In genomic region chr3:42123012-42123581, GRCh38 we compare ENCODE assay signal across 8 cellular contexts. TPM values are rescaled to one million over a fixed set of nuclear protein-coding genes. Genes with fewer than 3 reads are reported as not detected.
DNase-seq lines count a peak whose midpoint lies in the region; ATAC-seq and TF ChIP-seq lines count a peak whose summit lies in the region.

No MANE protein-coding gene starts in this region.

- peak; percentile 45 for DNase-seq in AG10803 (ENCODE audit: low read depth)
- no peak for DNase-seq in right atrium auricular region (ENCODE audit: low spot score)
- DNase-seq in NCI-H1092 treated with DMSO at 0.1 percent for 48 hours (lab: John Stamatoyannopoulos, UW), result no peak
- no peak for DNase-seq in NCI-H748 treated with DMSO at 0.1 percent for 48 hours (lab: John Stamatoyannopoulos, UW)
- no peak for DNase-seq in NCI-H510A (lab: John Stamatoyannopoulos, UW)

- TF ChIP-seq CTCF in AG10803 (conservative IDR thresholded peaks at IDR 0.05; ENCODE audit: low read length), result no peak
- TF ChIP-seq CTCF in OCI-LY3 (IDR thresholded peaks at IDR 0.05; ENCODE audit: low read depth, low read length), result no peak
- TF ChIP-seq CTCF in right atrium auricular region (IDR thresholded peaks at IDR 0.05), result no peak

- no peak overlapping the region for H3K9ac ChIP-seq in OCI-LY3 (ENCODE audit: low read length)

- no peak overlapping the region for H2AFZ ChIP-seq in OCI-LY3 (ENCODE audit: low read depth, low read length)

- H3K79me2 ChIP-seq in OCI-LY3 (ENCODE audit: low read length), result peaks cover 76% of the 10 kb centered on the region

- H3K36me3 ChIP-seq in OCI-LY3 (replicated peaks; ENCODE audit: low read depth, low read length), result peaks cover 39% of the 10 kb centered on the region
- H3K36me3 ChIP-seq in right atrium auricular region, result peaks cover 13% of the 10 kb centered on the region

- H3K4me3 ChIP-seq in AG10803 (ENCODE audit: low read length) (no peak overlapping the region), OCI-LY3 (ENCODE audit: low read length) (no peak overlapping the region), right atrium auricular region (no peak overlapping the region)

- H3K4me2 ChIP-seq in OCI-LY3 (ENCODE audit: low read length), result peak overlapping the region; percentile 44

- H3K9me3 ChIP-seq in OCI-LY3 (ENCODE audit: insufficient read depth, low read length) (no peaks in the 10 kb centered on the region), right atrium auricular region (no peaks in the 10 kb centered on the region)

- no peak overlapping the region for H3K27ac ChIP-seq in OCI-LY3 (ENCODE audit: low read length)
- H3K27ac ChIP-seq in right atrium auricular region, result peak overlapping the region; percentile 24 to 37

- H4K20me1 ChIP-seq in OCI-LY3 (ENCODE audit: insufficient read depth, low read length), result peaks cover 84% of the 10 kb centered on the region

- H3K4me1 ChIP-seq in OCI-LY3 (ENCODE audit: low read length) (peaks cover 34% of the 10 kb centered on the region), right atrium auricular region (peaks cover 0 to 49% of the 10 kb centered on the region in 2 donors)

- ATAC-seq in GM19395 (IDR thresholded peaks at IDR 0.05; ENCODE audit: unreplicated experiment) (peak; percentile 58), GM19452 (IDR thresholded peaks at IDR 0.05; ENCODE audit: unreplicated experiment) (no peak)

- H3K27me3 ChIP-seq in OCI-LY3 (ENCODE audit: low read depth, low read length) (no peaks in the 10 kb centered on the region), right atrium auricular region (no peaks in the 10 kb centered on the region)

RNA-seq across cellular contexts. Expression of gene TRAK1, which starts 31.9 kb away (rescaled TPM):
- 100 to 1,000 TPM; 172 to 259 TPM for total RNA-seq in right atrium auricular region
